11 cellular contexts compared by ENCODE assay signal in the genomic region with DNA sequence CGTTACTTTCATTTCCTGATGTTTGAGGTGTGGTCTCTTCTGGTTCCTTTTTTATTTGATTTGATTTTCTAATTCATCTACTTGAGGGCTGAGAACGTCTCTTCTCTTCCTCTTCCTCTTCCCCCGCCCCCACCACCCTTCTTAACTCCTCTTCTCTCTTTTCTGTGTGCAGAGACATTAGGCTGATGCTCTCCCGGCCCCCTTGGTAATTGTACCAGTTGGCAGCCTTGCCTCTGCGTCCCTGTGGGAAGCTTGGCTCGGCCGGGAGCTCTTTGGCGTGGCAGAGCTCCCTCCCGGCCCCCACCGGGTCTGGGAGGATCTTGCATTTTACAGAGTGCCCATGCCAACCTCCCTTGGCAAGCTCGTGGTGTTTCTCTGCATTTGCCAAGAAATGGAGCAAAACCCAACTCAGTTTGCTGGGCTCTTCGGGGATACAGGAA. TPM values are rescaled to one million over a fixed set of nuclear protein-coding genes. Genes with fewer than 3 reads are reported as not detected.
DNase-seq lines count a peak whose midpoint lies in the region; ATAC-seq lines count a peak whose summit lies in the region.
"Had no signal": no experiment of that assay in that cellular context is flagged by ENCODE, and none has a peak within 500 bp of the region (broad histone marks: within the 10 kb centered on the region; RNA-seq: fewer than 3 reads in every experiment).

No MANE protein-coding gene starts in this region.

- no peak overlapping the region for H3K4me3 Mint-ChIP-seq in activated T-cell treated with anti-CD3 and anti-CD28 coated beads, Interleukin-2, amount 50 U/mL, for 24 hours
- H3K4me3 Mint-ChIP-seq in activated T-cell treated with anti-CD3 and anti-CD28 coated beads, Interleukin-2, amount 50 U/mL, for 4 hours, result no peak overlapping the region
- H3K4me3 Mint-ChIP-seq: activated naive CD4-positive, alpha-beta T cell treated with anti-CD3 and anti-CD28 coated beads for 36 hours had no signal

- no peak for ATAC-seq in activated T-cell treated with anti-CD3 and anti-CD28 coated beads, Interleukin-2, amount 50 U/mL, for 4 hours
- ATAC-seq in HG03280 (IDR thresholded peaks at IDR 0.05; ENCODE audit: unreplicated experiment), result no peak

- H3K4me1 Mint-ChIP-seq in activated T-cell treated with anti-CD3 and anti-CD28 coated beads, Interleukin-2, amount 50 U/mL, for 24 hours (ENCODE audit: low read depth), result no peaks in the 10 kb centered on the region
- H3K4me1 Mint-ChIP-seq in activated T-cell treated with anti-CD3 and anti-CD28 coated beads, Interleukin-2, amount 50 U/mL, for 4 hours (ENCODE audit: low read depth), result no peaks in the 10 kb centered on the region

- peak; percentile 7 for DNase-seq in activated T-cell treated with anti-CD3 and anti-CD28 coated beads, Interleukin-2, amount 50 U/mL, for 24 hours
- DNase-seq in activated T-cell treated with anti-CD3 and anti-CD28 coated beads, Interleukin-2, amount 50 U/mL, for 4 hours, result no peak
- peak in 50 of 61 donors; percentile 7 to 85 (median 46) for DNase-seq in caudate nucleus (lab: John Stamatoyannopoulos, UW)
- DNase-seq in mesenteric fat pad (ENCODE audit: low spot score), result peak; percentile 87
- DNase-seq in ureter (ENCODE audit: low spot score), result peak; percentile 49
- no peak for DNase-seq in NCI-H1436 treated with DMSO at 0.1 percent for 48 hours (lab: John Stamatoyannopoulos, UW)
- DNase-seq in SIG-M5 treated with dmso at 0.1 percent for 504 hours (lab: John Stamatoyannopoulos, UW; ENCODE audit: unreplicated experiment), result no peak
- DNase-seq: activated naive CD4-positive, alpha-beta T cell treated with anti-CD3 and anti-CD28 coated beads for 36 hours; NCI-H82 had no signal

- no peaks in the 10 kb centered on the region for H3K27me3 Mint-ChIP-seq in activated T-cell treated with anti-CD3 and anti-CD28 coated beads, Interleukin-2, amount 50 U/mL, for 24 hours
- peaks cover 5% of the 10 kb centered on the region for H3K27me3 Mint-ChIP-seq in activated T-cell treated with anti-CD3 and anti-CD28 coated beads, Interleukin-2, amount 50 U/mL, for 4 hours (ENCODE audit: low read depth)

- H3K36me3 Mint-ChIP-seq in activated T-cell treated with anti-CD3 and anti-CD28 coated beads, Interleukin-2, amount 50 U/mL, for 24 hours (ENCODE audit: low read depth), result no peaks in the 10 kb centered on the region
- peaks cover 6% of the 10 kb centered on the region for H3K36me3 Mint-ChIP-seq in activated T-cell treated with anti-CD3 and anti-CD28 coated beads, Interleukin-2, amount 50 U/mL, for 4 hours (ENCODE audit: insufficient read depth)

- H3K27ac ChIP-seq in caudate nucleus (ENCODE audit: low read depth, low read length), result no peak overlapping the region

- H3K9me3 Mint-ChIP-seq in activated T-cell treated with anti-CD3 and anti-CD28 coated beads, Interleukin-2, amount 50 U/mL, for 24 hours, result no peaks in the 10 kb centered on the region
- no peaks in the 10 kb centered on the region for H3K9me3 Mint-ChIP-seq in activated T-cell treated with anti-CD3 and anti-CD28 coated beads, Interleukin-2, amount 50 U/mL, for 4 hours
- H3K9me3 Mint-ChIP-seq: activated naive CD4-positive, alpha-beta T cell treated with anti-CD3 and anti-CD28 coated beads for 36 hours had no signal

- H3K27ac Mint-ChIP-seq in activated T-cell treated with anti-CD3 and anti-CD28 coated beads, Interleukin-2, amount 50 U/mL, for 24 hours, result no peak overlapping the region
- H3K27ac Mint-ChIP-seq: activated naive CD4-positive, alpha-beta T cell treated with anti-CD3 and anti-CD28 coated beads for 36 hours had no signal

RNA-seq across cellular contexts. Expression of a gene that starts 19.9 kb away (rescaled TPM):
- not detected for total RNA-seq in activated T-cell treated with anti-CD3 and anti-CD28 coated beads, Interleukin-2, amount 50 U/mL, for 4 hours
- total RNA-seq in mesenteric fat pad (not detected), ureter (not detected)
- total RNA-seq: activated naive CD4-positive, alpha-beta T cell treated with anti-CD3 and anti-CD28 coated beads for 36 hours; renal cortical epithelial cell had no signal

Comparison
In these comparisons a context has a peak if more than half of its experiments do, and no peak if none do; other contexts are left out.
1. DNase-seq: peak in activated T-cell treated with anti-CD3 and anti-CD28 coated beads, Interleukin-2, amount 50 U/mL, for 24 hours (single experiment), caudate nucleus (50 of 61), mesenteric fat pad (single experiment) and ureter (single experiment); none in activated T-cell treated with anti-CD3 and anti-CD28 coated beads, Interleukin-2, amount 50 U/mL, for 4 hours (single experiment), NCI-H1436 treated with DMSO at 0.1 percent for 48 hours (single experiment) and SIG-M5 treated with dmso at 0.1 percent for 504 hours (single experiment).